Comparison of ENCODE assay signal across 9 cellular contexts in genomic region chr6:33815854-33816253, GRCh38. TPM values are rescaled to one million over a fixed set of nuclear protein-coding genes. Genes with fewer than 3 reads are reported as not detected.
DNase-seq lines count a peak whose midpoint lies in the region; ATAC-seq and TF ChIP-seq lines count a peak whose summit lies in the region.
"Had no signal": no experiment of that assay in that cellular context is flagged by ENCODE, and none has a peak within 500 bp of the region (broad histone marks: within the 10 kb centered on the region; RNA-seq: fewer than 3 reads in every experiment).

No MANE protein-coding gene starts in this region.

- no peak overlapping the region for H3K27ac Mint-ChIP-seq in endodermal cell

- H3K27ac ChIP-seq in endodermal cell (ENCODE audit: low read depth, low read length) = no peak overlapping the region

- H3K9me3 Mint-ChIP-seq in endodermal cell = no peaks in the 10 kb centered on the region

- peaks cover 4% of the 10 kb centered on the region for H3K27me3 Mint-ChIP-seq in endodermal cell (ENCODE audit: insufficient read depth)

- H3K4me3 ChIP-seq in endodermal cell (ENCODE audit: low read length) = no peak overlapping the region

- intact Hi-C loops in cardiac septum (cut with DNase I) = no loop called here

- no peak for TF ChIP-seq CTCF in GM10266 (IDR thresholded peaks at IDR 0.05; ENCODE audit: control insufficient read depth, insufficient read depth, low read depth, missing control alignments)
- no peak for TF ChIP-seq CTCF in endodermal cell (conservative IDR thresholded peaks at IDR 0.05)

- H3K9me3 ChIP-seq in endodermal cell (ENCODE audit: control insufficient read depth, low read length) = no peaks in the 10 kb centered on the region

- H3K27me3 ChIP-seq in endodermal cell (ENCODE audit: control insufficient read depth, insufficient read depth, low read length, poor library complexity, severe bottlenecking) = no peaks in the 10 kb centered on the region

- no peak for ATAC-seq in HG02885 (IDR thresholded peaks at IDR 0.05; ENCODE audit: poor library complexity, unreplicated experiment)
- no peak for ATAC-seq in HG03045 (IDR thresholded peaks at IDR 0.05; ENCODE audit: unreplicated experiment)
- ATAC-seq in HG03442 (IDR thresholded peaks at IDR 0.05; ENCODE audit: unreplicated experiment) = no peak

- no peak overlapping the region for H3K9ac ChIP-seq in endodermal cell (ENCODE audit: extremely low read depth, low read length, poor library complexity, severe bottlenecking)

- no peak overlapping the region for H3K4me3 Mint-ChIP-seq in endodermal cell

- WGBS in endodermal cell (ENCODE audit: insufficient coverage in 1 of 2, insufficient read length in 1 of 2), 2 experiments = 70% methylated on average over 1 of the region's 1 CpG; no CpG with 5 or more reads in 1 of the 2 experiments

- H3K36me3 Mint-ChIP-seq in endodermal cell (ENCODE audit: low read depth) = no peaks in the 10 kb centered on the region

- DNase-seq in AG08395 (ENCODE audit: low spot score) (peak; percentile 34), GM10266 (ENCODE audit: extremely low spot score) (peak; percentile 55), NCI-H510A (lab: John Stamatoyannopoulos, UW) (peak; percentile 42), endodermal cell (peak; percentile 85), cardiac septum (ENCODE audit: low spot score) (no peak)

- peaks cover 9% of the 10 kb centered on the region for H3K4me1 Mint-ChIP-seq in endodermal cell

- H3K4me1 ChIP-seq in endodermal cell (ENCODE audit: control insufficient read depth, insufficient read depth, low read length) = no peaks in the 10 kb centered on the region

- no peaks in the 10 kb centered on the region for H3K36me3 ChIP-seq in endodermal cell (ENCODE audit: control insufficient read depth, insufficient read depth, low read length)

RNA-seq across cellular contexts. Expression of gene MLN, which starts 12.1 kb away (rescaled TPM):
- total RNA-seq in endodermal cell (not detected), cardiac septum (not detected)
- not detected for polyA plus RNA-seq in endodermal cell (2013, experiment 1 of 2)
- not detected for polyA plus RNA-seq in endodermal cell (2013, experiment 2 of 2)
- total RNA-seq: mesenteric fat pad had no signal

RNA-seq across cellular contexts. Expression of gene LEMD2, which starts 26.9 kb away (rescaled TPM):
- total RNA-seq in endodermal cell = 10 to 100 TPM; 62.0 to 75.8 TPM
- 72.5 TPM for polyA plus RNA-seq in endodermal cell (2013, experiment 1 of 2)
- polyA plus RNA-seq in endodermal cell (2013, experiment 2 of 2) = 67.0 TPM
- total RNA-seq in cardiac septum = 29.6 TPM
